In genomic region chr6:30087876-30088275, GRCh38 we compare ENCODE assay signal across 41 cellular contexts. TPM values are rescaled to one million over a fixed set of nuclear protein-coding genes. Genes with fewer than 3 reads are reported as not detected.
"Had no signal": no experiment of that assay in that cellular context is flagged by ENCODE, and none has a peak within 500 bp of the region (broad histone marks: within the 10 kb centered on the region; RNA-seq: fewer than 3 reads in every experiment).

No MANE protein-coding gene starts in this region.

- FAIRE-seq: astrocyte had no signal

- H3K4me3 Mint-ChIP-seq: activated naive CD4-positive, alpha-beta T cell treated with anti-CD3 and anti-CD28 coated beads for 36 hours; activated naive CD8-positive, alpha-beta T cell; activated naive CD8-positive, alpha-beta T cell treated with anti-CD3 and anti-CD28 coated beads for 36 hours; activated naive CD8-positive, alpha-beta T cell treated with anti-CD3 and anti-CD28 coated beads, Interleukin-2, amount 10 ng/mL, durations not matched to agents 7 days and 5 days; activated naive CD8-positive, alpha-beta T cell treated with anti-CD3 and anti-CD28 coated beads, Interleukin-2, amount 50 U/mL, for 24 hours; activated T-cell treated with anti-CD3 and anti-CD28 coated beads, Interleukin-2, amount 50 U/mL, for 24 hours; activated T-cell treated with anti-CD3 and anti-CD28 coated beads, Interleukin-2, amount 50 U/mL, for 4 hours; activated T-cell treated with anti-CD3 and anti-CD28 coated beads, Interleukin-2, amount 50 U/mL, for 72 hours; activated T-helper 1 cell treated with anti-CD3 and anti-CD28 coated beads, Interleukin-12 subunit alpha, Interleukin-12 subunit beta, Interleukin-2, Interleukin-4 antibody, amounts not matched to agents 30 ng/mL and 10 ng/mL and 1 ng/mL, durations not matched to agents 14 hours and 24 hours and 36 hours; activated T-helper 17 cell treated with anti-CD3 and anti-CD28 coated beads, Interleukin-2, amount 50 U/mL, for 72 hours; brain; central memory CD8-positive, alpha-beta T cell had no signal

- ATAC-seq: activated naive CD4-positive, alpha-beta T cell treated with anti-CD3 and anti-CD28 coated beads, Interleukin-2, amount 50 U/mL, for 72 hours; activated naive CD8-positive, alpha-beta T cell treated with anti-CD3 and anti-CD28 coated beads, Interleukin-2, amount 50 U/mL, for 24 hours; activated T-cell treated with anti-CD3 and anti-CD28 coated beads, Interleukin-2, amount 50 U/mL, for 4 hours; activated T-cell treated with anti-CD3 and anti-CD28 coated beads, Interleukin-2, amount 50 U/mL, for 72 hours; activated T-helper 17 cell treated with anti-CD3 and anti-CD28 coated beads, Interleukin-2, amount 50 U/mL, for 72 hours; body of pancreas had no signal

- H3K36me3 ChIP-seq: adrenal gland, ascending aorta, brain microvascular endothelial cell, breast epithelium, cardiac muscle cell had no signal

- H3K27me3 ChIP-seq: adrenal gland, ascending aorta, body of pancreas, breast epithelium had no signal

- H3K36me3 Mint-ChIP-seq: activated naive CD4-positive, alpha-beta T cell treated with anti-CD3 and anti-CD28 coated beads, Interleukin-2, amount 50 U/mL, for 72 hours; activated naive CD8-positive, alpha-beta T cell treated with anti-CD3 and anti-CD28 coated beads, Interleukin-2, amount 10 ng/mL, durations not matched to agents 7 days and 5 days; brain had no signal

- H3K27ac Mint-ChIP-seq: activated naive CD4-positive, alpha-beta T cell treated with anti-CD3 and anti-CD28 coated beads for 36 hours; activated naive CD4-positive, alpha-beta T cell treated with anti-CD3 and anti-CD28 coated beads, Interleukin-2, amount 50 U/mL, for 72 hours; activated naive CD8-positive, alpha-beta T cell; activated naive CD8-positive, alpha-beta T cell treated with anti-CD3 and anti-CD28 coated beads for 36 hours; activated naive CD8-positive, alpha-beta T cell treated with anti-CD3 and anti-CD28 coated beads, Interleukin-2, amount 10 ng/mL, durations not matched to agents 7 days and 5 days; activated naive CD8-positive, alpha-beta T cell treated with anti-CD3 and anti-CD28 coated beads, Interleukin-2, amount 50 U/mL, for 24 hours; activated T-cell treated with anti-CD3 and anti-CD28 coated beads, Interleukin-2, amount 50 U/mL, for 24 hours; activated T-cell treated with anti-CD3 and anti-CD28 coated beads, Interleukin-2, amount 50 U/mL, for 72 hours; activated T-helper 1 cell treated with anti-CD3 and anti-CD28 coated beads, Interleukin-12 subunit alpha, Interleukin-12 subunit beta, Interleukin-2, Interleukin-4 antibody, amounts not matched to agents 30 ng/mL and 10 ng/mL and 1 ng/mL, durations not matched to agents 14 hours and 24 hours and 36 hours; activated T-helper 17 cell treated with anti-CD3 and anti-CD28 coated beads, Interleukin-2, amount 50 U/mL, for 72 hours; activated T-helper 2 cell treated with anti-CD3 and anti-CD28 coated beads, Interferon-gamma antibody, Interleukin-2, Interleukin-4, amounts not matched to agents 10 μg/mL and 5 μg/mL and 100 μg/mL, durations not matched to agents 14 hours and 24 hours and 36 hours; brain had no signal

- H3K4me1 Mint-ChIP-seq: activated naive CD8-positive, alpha-beta T cell treated with anti-CD3 and anti-CD28 coated beads for 36 hours; activated naive CD8-positive, alpha-beta T cell treated with anti-CD3 and anti-CD28 coated beads, Interleukin-2, amount 50 U/mL, for 24 hours; activated T-helper 17 cell treated with anti-CD3 and anti-CD28 coated beads, Interleukin-2, amount 50 U/mL, for 72 hours; brain; central memory CD8-positive, alpha-beta T cell had no signal

- H3K4me3 ChIP-seq: adrenal gland, ascending aorta, body of pancreas, breast epithelium, cardiac muscle cell had no signal

- DNase-seq: activated effector memory CD4-positive, alpha-beta T cell treated with anti-CD3 and anti-CD28 coated beads, Interleukin-2, amount 50 U/mL, for 16 hours; activated effector memory CD4-positive, alpha-beta T cell treated with Interleukin-2 at 50 U/mL for 16 hours; activated gamma-delta T cell; activated gamma-delta T cell treated with Interleukin-2 at 50 U/mL for 16 hours; activated naive CD4-positive, alpha-beta T cell; activated naive CD4-positive, alpha-beta T cell treated with anti-CD3 and anti-CD28 coated beads for 36 hours; activated naive CD4-positive, alpha-beta T cell treated with anti-CD3 and anti-CD28 coated beads, Interleukin-2, amount 50 U/mL, for 16 hours; activated naive CD4-positive, alpha-beta T cell treated with Interleukin-2 at 50 U/mL for 16 hours; activated naive CD8-positive, alpha-beta T cell treated with anti-CD3 and anti-CD28 coated beads for 36 hours; activated naive CD8-positive, alpha-beta T cell treated with anti-CD3 and anti-CD28 coated beads, Interleukin-2, amount 10 ng/mL, durations not matched to agents 7 days and 5 days; activated naive CD8-positive, alpha-beta T cell treated with anti-CD3 and anti-CD28 coated beads, Interleukin-2, amount 50 U/mL, for 24 hours; activated T-cell treated with anti-CD3 and anti-CD28 coated beads for 4 hours; activated T-cell treated with anti-CD3 and anti-CD28 coated beads, Interleukin-2, amount 50 U/mL, for 1 hour; activated T-cell treated with anti-CD3 and anti-CD28 coated beads, Interleukin-2, amount 50 U/mL, for 24 hours; activated T-cell treated with anti-CD3 and anti-CD28 coated beads, Interleukin-2, amount 50 U/mL, for 4 hours; activated T-cell treated with anti-CD3 and anti-CD28 coated beads, Interleukin-2, amount 50 U/mL, for 48 hours; activated T-cell treated with anti-CD3 and anti-CD28 coated beads, Interleukin-2, amount 50 U/mL, for 72 hours; adrenal gland; amniotic stem cell; amygdala; anterior cingulate cortex; aorta; body of pancreas; brain microvascular endothelial cell; caudate nucleus; central memory CD4-positive, alpha-beta T cell; cerebellar nuclear complex had no signal

- H3K9me3 Mint-ChIP-seq: activated naive CD4-positive, alpha-beta T cell treated with anti-CD3 and anti-CD28 coated beads for 36 hours; activated naive CD4-positive, alpha-beta T cell treated with anti-CD3 and anti-CD28 coated beads, Interleukin-2, amount 50 U/mL, for 72 hours; activated naive CD8-positive, alpha-beta T cell treated with anti-CD3 and anti-CD28 coated beads, Interleukin-2, amount 10 ng/mL, durations not matched to agents 7 days and 5 days; activated naive CD8-positive, alpha-beta T cell treated with anti-CD3 and anti-CD28 coated beads, Interleukin-2, amount 50 U/mL, for 24 hours; activated T-cell treated with anti-CD3 and anti-CD28 coated beads, Interleukin-2, amount 50 U/mL, for 24 hours; activated T-cell treated with anti-CD3 and anti-CD28 coated beads, Interleukin-2, amount 50 U/mL, for 4 hours; activated T-cell treated with anti-CD3 and anti-CD28 coated beads, Interleukin-2, amount 50 U/mL, for 72 hours; activated T-helper 1 cell treated with anti-CD3 and anti-CD28 coated beads, Interleukin-12 subunit alpha, Interleukin-12 subunit beta, Interleukin-2, Interleukin-4 antibody, amounts not matched to agents 30 ng/mL and 10 ng/mL and 1 ng/mL, durations not matched to agents 14 hours and 24 hours and 36 hours; activated T-helper 17 cell treated with anti-CD3 and anti-CD28 coated beads, Interleukin-2, amount 50 U/mL, for 72 hours; activated T-helper 2 cell treated with anti-CD3 and anti-CD28 coated beads, Interferon-gamma antibody, Interleukin-2, Interleukin-4, amounts not matched to agents 10 μg/mL and 5 μg/mL and 100 μg/mL, durations not matched to agents 14 hours and 24 hours and 36 hours; central memory CD8-positive, alpha-beta T cell had no signal

RNA-seq across cellular contexts. Expression of gene RNF39, which starts 12.3 kb away (rescaled TPM):
- total RNA-seq: activated naive CD4-positive, alpha-beta T cell treated with anti-CD3 and anti-CD28 coated beads for 36 hours; activated naive CD4-positive, alpha-beta T cell treated with anti-CD3 and anti-CD28 coated beads, Interleukin-2, amount 50 U/mL, for 72 hours; activated naive CD8-positive, alpha-beta T cell treated with anti-CD3 and anti-CD28 coated beads for 36 hours; activated naive CD8-positive, alpha-beta T cell treated with anti-CD3 and anti-CD28 coated beads, Interleukin-2, amount 10 ng/mL, durations not matched to agents 7 days and 5 days; activated T-cell treated with anti-CD3 and anti-CD28 coated beads, Interleukin-2, amount 50 U/mL, for 4 hours; activated T-cell treated with anti-CD3 and anti-CD28 coated beads, Interleukin-2, amount 50 U/mL, for 72 hours; activated T-helper 1 cell treated with anti-CD3 and anti-CD28 coated beads, Interleukin-12 subunit alpha, Interleukin-12 subunit beta, Interleukin-2, Interleukin-4 antibody, amounts not matched to agents 30 ng/mL and 10 ng/mL and 1 ng/mL, durations not matched to agents 14 hours and 24 hours and 36 hours; activated T-helper 17 cell treated with anti-CD3 and anti-CD28 coated beads, Interleukin-2, amount 50 U/mL, for 72 hours; activated T-helper 2 cell treated with anti-CD3 and anti-CD28 coated beads, Interferon-gamma antibody, Interleukin-2, Interleukin-4, amounts not matched to agents 10 μg/mL and 5 μg/mL and 100 μg/mL, durations not matched to agents 14 hours and 24 hours and 36 hours; aorta; ascending aorta; astrocyte; cardiac muscle cell; cardiac septum; chondrocyte had no signal

RNA-seq across cellular contexts. Expression of gene TRIM31, which starts 25.0 kb away (rescaled TPM):
- total RNA-seq: activated naive CD4-positive, alpha-beta T cell treated with anti-CD3 and anti-CD28 coated beads, Interleukin-2, amount 50 U/mL, for 72 hours; activated naive CD8-positive, alpha-beta T cell treated with anti-CD3 and anti-CD28 coated beads for 36 hours; activated naive CD8-positive, alpha-beta T cell treated with anti-CD3 and anti-CD28 coated beads, Interleukin-2, amount 10 ng/mL, durations not matched to agents 7 days and 5 days; activated T-cell treated with anti-CD3 and anti-CD28 coated beads, Interleukin-2, amount 50 U/mL, for 4 hours; activated T-helper 1 cell treated with anti-CD3 and anti-CD28 coated beads, Interleukin-12 subunit alpha, Interleukin-12 subunit beta, Interleukin-2, Interleukin-4 antibody, amounts not matched to agents 30 ng/mL and 10 ng/mL and 1 ng/mL, durations not matched to agents 14 hours and 24 hours and 36 hours; activated T-helper 17 cell treated with anti-CD3 and anti-CD28 coated beads, Interleukin-2, amount 50 U/mL, for 72 hours; activated T-helper 2 cell treated with anti-CD3 and anti-CD28 coated beads, Interferon-gamma antibody, Interleukin-2, Interleukin-4, amounts not matched to agents 10 μg/mL and 5 μg/mL and 100 μg/mL, durations not matched to agents 14 hours and 24 hours and 36 hours; aorta; ascending aorta; astrocyte; cardiac muscle cell; cardiac septum; cerebellum; chondrocyte had no signal

RNA-seq across cellular contexts. Expression of gene TRIM40, which starts 48.1 kb away (rescaled TPM):
- total RNA-seq: activated naive CD4-positive, alpha-beta T cell treated with anti-CD3 and anti-CD28 coated beads for 36 hours; activated naive CD8-positive, alpha-beta T cell treated with anti-CD3 and anti-CD28 coated beads for 36 hours; activated naive CD8-positive, alpha-beta T cell treated with anti-CD3 and anti-CD28 coated beads, Interleukin-2, amount 10 ng/mL, durations not matched to agents 7 days and 5 days; activated T-cell treated with anti-CD3 and anti-CD28 coated beads, Interleukin-2, amount 50 U/mL, for 4 hours; activated T-cell treated with anti-CD3 and anti-CD28 coated beads, Interleukin-2, amount 50 U/mL, for 72 hours; activated T-helper 1 cell treated with anti-CD3 and anti-CD28 coated beads, Interleukin-12 subunit alpha, Interleukin-12 subunit beta, Interleukin-2, Interleukin-4 antibody, amounts not matched to agents 30 ng/mL and 10 ng/mL and 1 ng/mL, durations not matched to agents 14 hours and 24 hours and 36 hours; activated T-helper 17 cell treated with anti-CD3 and anti-CD28 coated beads, Interleukin-2, amount 50 U/mL, for 72 hours; activated T-helper 2 cell treated with anti-CD3 and anti-CD28 coated beads, Interferon-gamma antibody, Interleukin-2, Interleukin-4, amounts not matched to agents 10 μg/mL and 5 μg/mL and 100 μg/mL, durations not matched to agents 14 hours and 24 hours and 36 hours; adrenal gland; aorta; ascending aorta; astrocyte; body of pancreas; cardiac muscle cell; cardiac septum; cerebellum; chondrocyte had no signal
